ENCODE assay signal across 8 cellular contexts in genomic region chr4:184383497-184384055, GRCh38.
DNase-seq lines count a peak whose midpoint lies in the region; ATAC-seq and TF ChIP-seq lines count a peak whose summit lies in the region.

No MANE protein-coding gene starts in this region.

- peaks cover 26% of the 10 kb centered on the region for H3K4me1 ChIP-seq in PC-3 (ENCODE audit: insufficient read depth, low read length)
- H3K4me1 ChIP-seq in endodermal cell (ENCODE audit: control insufficient read depth, insufficient read depth, low read length), result peaks cover 23% of the 10 kb centered on the region

- H3K9ac ChIP-seq in PC-3 (ENCODE audit: low read length) (peak overlapping the region; percentile 74), endodermal cell (ENCODE audit: extremely low read depth, low read length, poor library complexity, severe bottlenecking) (no peak overlapping the region)

- H3F3A ChIP-seq in PC-3 (ENCODE audit: low read length, unreplicated experiment), result peaks cover 5% of the 10 kb centered on the region

- no peaks in the 10 kb centered on the region for H3K36me3 ChIP-seq in PC-3 (ENCODE audit: low read depth, low read length)
- H3K36me3 ChIP-seq in endodermal cell (ENCODE audit: control insufficient read depth, insufficient read depth, low read length), result peaks cover 8% of the 10 kb centered on the region

- H3K27me3 ChIP-seq in PC-3 (ENCODE audit: low read length), result no peaks in the 10 kb centered on the region
- no peaks in the 10 kb centered on the region for H3K27me3 ChIP-seq in endodermal cell (ENCODE audit: control insufficient read depth, insufficient read depth, low read length, poor library complexity, severe bottlenecking)

- H3K4me3 Mint-ChIP-seq in endodermal cell, result no peak overlapping the region
- no peak overlapping the region for H3K4me3 Mint-ChIP-seq in activated naive CD4-positive, alpha-beta T cell treated with anti-CD3 and anti-CD28 coated beads for 36 hours

- TF ChIP-seq CTCF in PC-3 (conservative IDR thresholded peaks at IDR 0.05; ENCODE audit: low read depth, low read length) (no peak), endodermal cell (conservative IDR thresholded peaks at IDR 0.05) (no peak)

- H3K9me2 ChIP-seq in PC-3 (replicated peaks; ENCODE audit: low read length), result no peaks in the 10 kb centered on the region

- H3K4me1 Mint-ChIP-seq in endodermal cell, result peaks cover 56% of the 10 kb centered on the region
- peaks cover 65% of the 10 kb centered on the region for H3K4me1 Mint-ChIP-seq in activated naive CD4-positive, alpha-beta T cell treated with anti-CD3 and anti-CD28 coated beads for 36 hours (ENCODE audit: low read depth)

- H3K4me2 ChIP-seq in PC-3 (ENCODE audit: low read length), result peak overlapping the region; percentile 85

- no peaks in the 10 kb centered on the region for H3K9me3 Mint-ChIP-seq in endodermal cell
- H3K9me3 Mint-ChIP-seq in activated naive CD4-positive, alpha-beta T cell treated with anti-CD3 and anti-CD28 coated beads for 36 hours, result peaks cover 4% of the 10 kb centered on the region

- 89 to 90% methylated on average over 5 to 8 of the region's 8 CpGs for WGBS in endodermal cell (ENCODE audit: insufficient coverage in 1 of 2, insufficient read length in 1 of 2), 2 experiments

- no peaks in the 10 kb centered on the region for H3K9me3 ChIP-seq in PC-3 (ENCODE audit: low read length)
- no peaks in the 10 kb centered on the region for H3K9me3 ChIP-seq in endodermal cell (ENCODE audit: control insufficient read depth, low read length)

- no peaks in the 10 kb centered on the region for H4K20me1 ChIP-seq in PC-3 (ENCODE audit: low read length)

- CTCF ChIA-PET in PC-3 (lab: Charles Lee), result interaction anchor here (0.5 to 1.0 kb wide), 3 partner anchors 23 to 745 kb away, joined by 3 to 6 read pairs (median 3); no protein-coding TSS in a partner anchor
- CTCF ChIA-PET in activated naive CD4-positive, alpha-beta T cell treated with anti-CD3 and anti-CD28 coated beads for 36 hours (lab: Charles Lee), result interaction anchor here (1.2 kb wide), 1 partner anchor 132 kb away, joined by 3 read pairs; no protein-coding TSS in a partner anchor

- no TSS peak for BruUV-seq in PC-3 (replicated peaks; lab: Mats Ljungman, UMichigan)

- DNase-seq in Daoy (ENCODE audit: low read depth) (peak; percentile 82), PC-3 (peak; percentile 90), endodermal cell (peak; percentile 20), non-pigmented ciliary epithelial cell (ENCODE audit: low read depth) (peak; percentile 95), activated gamma-delta T cell treated with Interleukin-2 at 50 U/mL for 16 hours (no peak)
- no peak for DNase-seq in activated effector memory CD4-positive, alpha-beta T cell treated with anti-CD3 and anti-CD28 coated beads, Interleukin-2, amount 50 U/mL, for 16 hours
- no peak for DNase-seq in activated naive CD4-positive, alpha-beta T cell treated with anti-CD3 and anti-CD28 coated beads for 36 hours

- ATAC-seq in PC-3 (peak; percentile 92), GM19324 (IDR thresholded peaks at IDR 0.05; ENCODE audit: low FRiP score, unreplicated experiment) (no peak)

- peak overlapping the region; percentile 35; the same call in 1 of the 2 replicates for H2AFZ ChIP-seq in PC-3 (ENCODE audit: low read length)

- intact Hi-C loops in PC-3 (cut with micrococcal nuclease), result loop anchor here (1.0 to 5.0 kb wide), 4 partner anchors 17 to 119 kb away; no protein-coding TSS in a partner anchor
- intact Hi-C loops in activated naive CD4-positive, alpha-beta T cell treated with anti-CD3 and anti-CD28 coated beads for 36 hours (cut with micrococcal nuclease), result loop anchor here (1.0 to 5.0 kb wide), 4 partner anchors 25 to 119 kb away; no protein-coding TSS in a partner anchor

- H3K27me3 Mint-ChIP-seq in endodermal cell (ENCODE audit: insufficient read depth), result no peaks in the 10 kb centered on the region
- H3K27me3 Mint-ChIP-seq in activated naive CD4-positive, alpha-beta T cell treated with anti-CD3 and anti-CD28 coated beads for 36 hours (ENCODE audit: low read depth), result no peaks in the 10 kb centered on the region

- no peak overlapping the region for H3K27ac Mint-ChIP-seq in endodermal cell
- H3K27ac Mint-ChIP-seq in activated naive CD4-positive, alpha-beta T cell treated with anti-CD3 and anti-CD28 coated beads for 36 hours, result no peak overlapping the region

- POLR2A ChIA-PET in PC-3 (lab: Charles Lee; ENCODE audit: unreplicated experiment), result no interaction called here

- no peaks in the 10 kb centered on the region for H3K79me2 ChIP-seq in PC-3 (ENCODE audit: low read length)

- H3K36me3 Mint-ChIP-seq in endodermal cell (ENCODE audit: low read depth), result peaks cover 12% of the 10 kb centered on the region
- H3K36me3 Mint-ChIP-seq in activated naive CD4-positive, alpha-beta T cell treated with anti-CD3 and anti-CD28 coated beads for 36 hours (ENCODE audit: low read depth), result peaks cover 10% of the 10 kb centered on the region

- H3K4me3 ChIP-seq in PC-3 (ENCODE audit: low read length) (peak overlapping the region; percentile 64), endodermal cell (ENCODE audit: low read length) (no peak overlapping the region)

- peak overlapping the region; percentile 94 for H3K27ac ChIP-seq in PC-3 (ENCODE audit: low read length)
- H3K27ac ChIP-seq in endodermal cell (ENCODE audit: low read depth, low read length), result no peak overlapping the region

Comparison
In these comparisons a context has a peak if more than half of its experiments do, and no peak if none do; other contexts are left out.
1. DNase-seq: peak in Daoy (single experiment), PC-3 (single experiment), endodermal cell (single experiment) and non-pigmented ciliary epithelial cell (single experiment); none in activated effector memory CD4-positive, alpha-beta T cell treated with anti-CD3 and anti-CD28 coated beads, Interleukin-2, amount 50 U/mL, for 16 hours (single experiment), activated gamma-delta T cell treated with Interleukin-2 at 50 U/mL for 16 hours (single experiment) and activated naive CD4-positive, alpha-beta T cell treated with anti-CD3 and anti-CD28 coated beads for 36 hours (single experiment).